In genomic region chr15:56042982-56043980, GRCh38 we compare ENCODE assay signal across 9 cellular contexts. TPM values are rescaled to one million over a fixed set of nuclear protein-coding genes. Genes with fewer than 3 reads are reported as not detected.
DNase-seq lines count a peak whose midpoint lies in the region; ATAC-seq and TF ChIP-seq lines count a peak whose summit lies in the region.
"Had no signal": no experiment of that assay in that cellular context is flagged by ENCODE, and none has a peak within 500 bp of the region (broad histone marks: within the 10 kb centered on the region; RNA-seq: fewer than 3 reads in every experiment).

No MANE protein-coding gene starts in this region.

- H3K9me3 ChIP-seq in hepatocyte (ENCODE audit: low read depth) (no peaks in the 10 kb centered on the region), gastrocnemius medialis (no peaks in the 10 kb centered on the region), neuronal stem cell (replicated peaks in 1 of 2; ENCODE audit: control insufficient read depth in 2 of 2, insufficient read depth in 1 of 2, low read depth in 1 of 2, low read length in 2 of 2) (peaks cover 0 to 4% of the 10 kb centered on the region in 2 donors)

- no peak overlapping the region for H3K14ac ChIP-seq in neuronal stem cell (ENCODE audit: low read length)

- peaks cover 31% of the 10 kb centered on the region for H3K4me1 ChIP-seq in ACC112 (ENCODE audit: control insufficient read depth, insufficient read depth, low read length, unreplicated experiment)
- peaks cover 43% of the 10 kb centered on the region for H3K4me1 ChIP-seq in hepatocyte (ENCODE audit: insufficient read depth)
- peaks cover 0 to 3% of the 10 kb centered on the region in 2 donors for H3K4me1 ChIP-seq in gastrocnemius medialis
- H3K4me1 ChIP-seq in neuronal stem cell (ENCODE audit: control insufficient read depth in 2 of 2, insufficient read depth in 1 of 2, low read depth in 1 of 2, low read length in 2 of 2), result peaks cover 7 to 12% of the 10 kb centered on the region in 2 donors

- 86% methylated on average over 8 of the region's 8 CpGs for WGBS in hepatocyte (ENCODE audit: low lambda C conversion rate, missing lambda C conversion rate)
- no CpG with 5 or more reads among the region's 8 CpGs for WGBS in neuronal stem cell (ENCODE audit: extremely low coverage in 2 of 2, insufficient read length in 2 of 2, insufficient replicate concordance in 1 of 2), 2 donors

- H2AK5ac ChIP-seq in neuronal stem cell (ENCODE audit: low read depth, low read length), result no peak overlapping the region

- no peaks in the 10 kb centered on the region for H3K27me3 ChIP-seq in ACC112 (ENCODE audit: insufficient read depth, low read length)
- no peaks in the 10 kb centered on the region for H3K27me3 ChIP-seq in hepatocyte
- H3K27me3 ChIP-seq in gastrocnemius medialis, result no peaks in the 10 kb centered on the region
- H3K27me3 ChIP-seq in neuronal stem cell (ENCODE audit: control insufficient read depth in 3 of 3, insufficient read depth in 3 of 3, low read depth in 1 of 3, low read length in 3 of 3), result no peaks in the 10 kb centered on the region

- TF ChIP-seq POLR2A in gastrocnemius medialis (IDR thresholded peaks at IDR 0.05), result no peak

- no peak overlapping the region for H2BK120ac ChIP-seq in neuronal stem cell (ENCODE audit: low read depth, low read length)

- POLR2A ChIA-PET in activated CD8-positive, alpha-beta T cell treated with anti-CD3 and anti-CD28 coated beads for 36 hours (lab: Charles Lee), result no interaction called here

- no peak overlapping the region for H2BK15ac ChIP-seq in neuronal stem cell (ENCODE audit: low read length)

- no peak overlapping the region for H3K18ac ChIP-seq in neuronal stem cell (ENCODE audit: low read length)

- no peaks in the 10 kb centered on the region for H3K79me2 ChIP-seq in ACC112 (ENCODE audit: control insufficient read depth, insufficient read depth, low read length, unreplicated experiment)
- no peaks in the 10 kb centered on the region for H3K79me2 ChIP-seq in hepatocyte

- no peaks in the 10 kb centered on the region for H3K9me2 ChIP-seq in hepatocyte (replicated peaks; ENCODE audit: insufficient read depth)

- H3K4me2 ChIP-seq in hepatocyte (peak overlapping the region; percentile 48), neuronal stem cell (ENCODE audit: insufficient read depth, low read length, poor library complexity, severe bottlenecking) (no peak overlapping the region)

- H3K36me3 Mint-ChIP-seq in activated CD8-positive, alpha-beta T cell treated with anti-CD3 and anti-CD28 coated beads for 36 hours (ENCODE audit: low read depth), result peaks cover 26% of the 10 kb centered on the region

- ATAC-seq in HG02938 (IDR thresholded peaks at IDR 0.05; ENCODE audit: unreplicated experiment), result peak; percentile 52
- ATAC-seq in activated CD8-positive, alpha-beta T cell treated with anti-CD3 and anti-CD28 coated beads for 36 hours, result peak; percentile 84
- no peak for ATAC-seq in gastrocnemius medialis

- H2AFZ ChIP-seq in ACC112 (ENCODE audit: low read length, unreplicated experiment) (peak overlapping the region; percentile 45), hepatocyte (no peak overlapping the region), neuronal stem cell (ENCODE audit: low read length) (no peak overlapping the region)

- no peak overlapping the region for H3K4ac ChIP-seq in neuronal stem cell (ENCODE audit: low read length)

- peaks cover 50% of the 10 kb centered on the region for H3K4me1 Mint-ChIP-seq in activated CD8-positive, alpha-beta T cell treated with anti-CD3 and anti-CD28 coated beads for 36 hours (ENCODE audit: low read depth)

- TF ChIP-seq CTCF in activated CD8-positive, alpha-beta T cell treated with anti-CD3 and anti-CD28 coated beads for 36 hours (IDR thresholded peaks at IDR 0.05), result no peak
- no peak for TF ChIP-seq CTCF in hepatocyte (IDR thresholded peaks at IDR 0.05; ENCODE audit: poor library complexity)
- TF ChIP-seq CTCF in gastrocnemius medialis (IDR thresholded peaks at IDR 0.05 in 4 of 5, conservative IDR thresholded peaks at IDR 0.05 in 1 of 5), result no peak

- H3K4me3 ChIP-seq in ACC112 (ENCODE audit: low read depth, low read length), result peak overlapping the region; percentile 27; the same call in 1 of the 2 replicates
- H3K4me3 ChIP-seq in hepatocyte, result no peak overlapping the region
- no peak overlapping the region for H3K4me3 ChIP-seq in gastrocnemius medialis
- H3K4me3 ChIP-seq in neuronal stem cell (ENCODE audit: low read length in 2 of 2), result no peak overlapping the region

- no peak overlapping the region for H3K27ac ChIP-seq in ACC112 (ENCODE audit: low read depth, low read length)
- peak overlapping the region; percentile 96 for H3K27ac ChIP-seq in hepatocyte
- no peak overlapping the region for H3K27ac ChIP-seq in gastrocnemius medialis
- no peak overlapping the region for H3K27ac ChIP-seq in neuronal stem cell (replicated peaks; ENCODE audit: low read length)

- H3K36me3 ChIP-seq in ACC112 (ENCODE audit: insufficient read depth, low read length) (no peaks in the 10 kb centered on the region), hepatocyte (replicated peaks; ENCODE audit: insufficient read depth, low read depth) (no peaks in the 10 kb centered on the region), gastrocnemius medialis (no peaks in the 10 kb centered on the region), neuronal stem cell (replicated peaks in 1 of 2; ENCODE audit: control insufficient read depth in 2 of 2, insufficient read depth in 2 of 2, low read length in 2 of 2) (no peaks in the 10 kb centered on the region)

- H3K9me3 Mint-ChIP-seq in activated CD8-positive, alpha-beta T cell treated with anti-CD3 and anti-CD28 coated beads for 36 hours, result peaks cover 25% of the 10 kb centered on the region

- H3K27ac Mint-ChIP-seq in activated CD8-positive, alpha-beta T cell treated with anti-CD3 and anti-CD28 coated beads for 36 hours, result peak overlapping the region; percentile 98

- H2BK12ac ChIP-seq in neuronal stem cell (ENCODE audit: low read length), result no peak overlapping the region

- peak; percentile 76 for DNase-seq in activated CD8-positive, alpha-beta T cell treated with anti-CD3 and anti-CD28 coated beads for 36 hours
- DNase-seq in hepatocyte (ENCODE audit: low spot score), result no peak
- DNase-seq in dedifferentiated amniotic fluid mesenchymal stem cell (ENCODE audit: extremely low spot score), result no peak
- DNase-seq in gastrocnemius medialis, result no peak
- no peak for DNase-seq in NCI-H1417 treated with DMSO at 0.1 percent for 48 hours (lab: John Stamatoyannopoulos, UW)
- no peak for DNase-seq in neuronal stem cell (ENCODE audit: low spot score)
- DNase-seq: midbrain had no signal

- no peak overlapping the region for H2BK5ac ChIP-seq in neuronal stem cell (ENCODE audit: low read length)

- H4K8ac ChIP-seq in neuronal stem cell (ENCODE audit: low read depth, low read length), result no peak overlapping the region

- H3K4me3 Mint-ChIP-seq in activated CD8-positive, alpha-beta T cell treated with anti-CD3 and anti-CD28 coated beads for 36 hours, result peak overlapping the region; percentile 51

- H3K9ac ChIP-seq in neuronal stem cell (ENCODE audit: low read depth, low read length, poor library complexity), result no peak overlapping the region

- intact Hi-C loops in activated CD8-positive, alpha-beta T cell treated with anti-CD3 and anti-CD28 coated beads for 36 hours (cut with micrococcal nuclease), result loop anchor here (5.0 kb wide), 1 partner anchor 51 kb away; the partner anchor contains the start of gene NEDD4
- intact Hi-C loops in gastrocnemius medialis (cut with DNase I; ENCODE audit: low total_unique reads), result no loop called here

- H3K23ac ChIP-seq in neuronal stem cell (ENCODE audit: low read depth, low read length, poor library complexity), result no peak overlapping the region

- CTCF ChIA-PET in activated CD8-positive, alpha-beta T cell treated with anti-CD3 and anti-CD28 coated beads for 36 hours (lab: Charles Lee), result interaction anchor here (1.1 to 2.4 kb wide), 2 partner anchors 10 to 49 kb away, joined by 3 to 8 read pairs; no protein-coding TSS in a partner anchor

- no peaks in the 10 kb centered on the region for H3K79me1 ChIP-seq in neuronal stem cell (ENCODE audit: low read depth, low read length)

- H4K91ac ChIP-seq in neuronal stem cell (ENCODE audit: low read depth, low read length, poor library complexity), result no peak overlapping the region

- no peaks in the 10 kb centered on the region for H3K27me3 Mint-ChIP-seq in activated CD8-positive, alpha-beta T cell treated with anti-CD3 and anti-CD28 coated beads for 36 hours

- H4K20me1 ChIP-seq in hepatocyte (ENCODE audit: insufficient read depth, poor library complexity, severe bottlenecking), result no peaks in the 10 kb centered on the region

- in situ Hi-C loops in gastrocnemius medialis (cut with MboI; ENCODE audit: low sequenced_read_pairs in 4 of 4), result no loop called here

RNA-seq across cellular contexts. Expression of gene NEDD4, which starts 49.9 kb away (rescaled TPM):
- total RNA-seq in activated CD8-positive, alpha-beta T cell treated with anti-CD3 and anti-CD28 coated beads for 36 hours, result 10 to 100 TPM; 10.4 to 11.8 TPM
- total RNA-seq in hepatocyte, result 77.0 and 77.3 TPM in 2 replicates
- 21.3 and 26.5 TPM in 2 replicates for polyA plus RNA-seq in hepatocyte
- 100 to 1,000 TPM in 3 of 4 donors, 10 to 100 TPM in 1; 45.4 to 475 (median 205) TPM for total RNA-seq in gastrocnemius medialis
- 3.5 TPM for polyA plus RNA-seq in neuronal stem cell (2013, experiment 1 of 2)
- polyA plus RNA-seq in neuronal stem cell (2013, experiment 2 of 2), result 3.9 TPM

Comparison
In these comparisons a context has a peak if more than half of its experiments do, and no peak if none do; other contexts are left out.
1. ATAC-seq: peak in HG02938 (single experiment) and activated CD8-positive, alpha-beta T cell treated with anti-CD3 and anti-CD28 coated beads for 36 hours (single experiment); none in gastrocnemius medialis (0 of 2).